10 cellular contexts compared by ENCODE assay signal in the genomic region with DNA sequence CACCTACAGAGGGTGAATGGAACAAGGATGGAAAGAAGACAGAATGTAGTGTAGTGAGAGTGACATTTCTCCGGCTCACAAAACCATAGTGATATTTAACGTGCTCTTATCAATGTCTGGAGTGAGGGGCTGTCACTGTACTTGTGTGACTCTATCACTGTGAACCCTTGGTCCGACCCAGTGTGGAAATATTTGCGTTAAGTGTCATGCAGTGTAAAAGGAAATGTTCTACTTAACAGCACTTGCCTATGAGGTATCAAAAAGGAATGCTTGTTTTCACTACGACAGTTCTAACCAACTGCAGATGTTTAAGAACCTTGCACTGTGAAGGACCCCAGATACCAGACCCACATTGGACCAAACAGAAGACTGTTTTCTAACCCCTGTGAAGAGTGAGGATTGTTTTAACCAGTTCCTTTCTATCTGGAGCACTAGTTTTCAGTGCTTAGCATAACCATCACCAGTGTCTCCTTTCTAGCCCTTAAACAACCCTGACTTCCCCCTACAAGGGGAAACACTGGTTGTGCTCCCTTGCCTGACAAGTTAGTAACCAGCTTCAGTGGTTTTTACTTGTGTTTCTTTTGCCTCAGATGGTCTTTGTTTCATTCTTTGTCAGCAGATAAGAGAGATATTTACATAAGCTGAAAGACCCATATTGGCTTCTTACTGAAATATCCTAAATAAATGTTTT.
DNase-seq lines count a peak whose midpoint lies in the region; ATAC-seq and TF ChIP-seq lines count a peak whose summit lies in the region.
"Had no signal": no experiment of that assay in that cellular context is flagged by ENCODE, and none has a peak within 500 bp of the region (broad histone marks: within the 10 kb centered on the region; RNA-seq: fewer than 3 reads in every experiment).

No MANE protein-coding gene starts in this region.

- no peaks in the 10 kb centered on the region for H3K36me3 Mint-ChIP-seq in activated naive CD4-positive, alpha-beta T cell treated with anti-CD3 and anti-CD28 coated beads, Interleukin-2, amount 50 U/mL, for 72 hours

- no peak overlapping the region for H3K4me3 ChIP-seq in skeletal muscle cell (ENCODE audit: low read depth, low read length)

- POLR2A ChIA-PET in GM10248 (lab: Yijun Ruan, JAX): no interaction called here

- CTCF ChIA-PET in GM10248 (lab: Yijun Ruan, JAX): interaction anchor here (2.3 kb wide), 1 partner anchor 226 kb away, joined by 5 read pairs; no protein-coding TSS in a partner anchor

- DNase-seq in LHCN-M2 (ENCODE audit: low read depth): peak; percentile 94
- DNase-seq in epithelial cell of prostate (ENCODE audit: low read depth, low spot score): peak; percentile 22
- DNase-seq in skeletal muscle cell (ENCODE audit: low read depth): peak; percentile 86
- DNase-seq in GM10248 (ENCODE audit: extremely low spot score): no peak
- DNase-seq in 8988T: no peak
- DNase-seq in activated naive CD4-positive, alpha-beta T cell treated with anti-CD3 and anti-CD28 coated beads, Interleukin-2, amount 50 U/mL, for 72 hours (ENCODE audit: low spot score in 2 of 2): no peak
- DNase-seq: endodermal cell; stimulated activated CD4-positive, alpha-beta T cell treated with anti-CD3 and anti-CD28 coated beads, Interleukin-2, amount 100 ng/mL, for 48 hours had no signal

- TF ChIP-seq CTCF in GM10248 (IDR thresholded peaks at IDR 0.05; ENCODE audit: control extremely low read depth, extremely low read depth, low read depth, missing control alignments): no peak

- no peak overlapping the region for H3K27ac Mint-ChIP-seq in activated naive CD4-positive, alpha-beta T cell treated with anti-CD3 and anti-CD28 coated beads, Interleukin-2, amount 50 U/mL, for 72 hours
- H3K27ac Mint-ChIP-seq: endodermal cell had no signal

- H3K27ac ChIP-seq in epithelial cell of prostate: peak overlapping the region; percentile 28

- ATAC-seq in GM18907 (IDR thresholded peaks at IDR 0.05; ENCODE audit: unreplicated experiment) (peak; percentile 49), esophagus mucosa (no peak)
- no peak for ATAC-seq in activated naive CD4-positive, alpha-beta T cell treated with anti-CD3 and anti-CD28 coated beads, Interleukin-2, amount 50 U/mL, for 72 hours

- no peaks in the 10 kb centered on the region for H3K9me3 Mint-ChIP-seq in activated naive CD4-positive, alpha-beta T cell treated with anti-CD3 and anti-CD28 coated beads, Interleukin-2, amount 50 U/mL, for 72 hours
- H3K9me3 Mint-ChIP-seq: endodermal cell had no signal

Comparison
In these comparisons a context has a peak if more than half of its experiments do, and no peak if none do; other contexts are left out.
1. DNase-seq: peak in LHCN-M2 (single experiment), epithelial cell of prostate (single experiment) and skeletal muscle cell (single experiment); none in GM10248 (single experiment), 8988T (single experiment) and activated naive CD4-positive, alpha-beta T cell treated with anti-CD3 and anti-CD28 coated beads, Interleukin-2, amount 50 U/mL, for 72 hours (0 of 2).